In genomic region chrX:11137543-11138139, GRCh38 we compare ENCODE assay signal across 8 cellular contexts. TPM values are rescaled to one million over a fixed set of nuclear protein-coding genes. Genes with fewer than 3 reads are reported as not detected.
DNase-seq lines count a peak whose midpoint lies in the region; ATAC-seq, FAIRE-seq and TF ChIP-seq lines count a peak whose summit lies in the region.

No MANE protein-coding gene starts in this region.

- H3K9me3 Mint-ChIP-seq in CD8-positive, alpha-beta T cell: no peaks in the 10 kb centered on the region

- DNase-seq in CD8-positive, alpha-beta T cell: no peak
- peak; percentile 13 for DNase-seq in HCT116 (ENCODE audit: low read depth, low spot score)
- no peak for DNase-seq in kidney

- no peak overlapping the region for H3K4me2 ChIP-seq in HCT116 (ENCODE audit: low read length)

- ATAC-seq in CD8-positive, alpha-beta T cell: no peak
- ATAC-seq in HCT116 (no peak), GM19463 (IDR thresholded peaks at IDR 0.05; ENCODE audit: unreplicated experiment) (no peak), GM21576 (IDR thresholded peaks at IDR 0.05; ENCODE audit: unreplicated experiment) (no peak), HG03108 (IDR thresholded peaks at IDR 0.05; ENCODE audit: unreplicated experiment) (no peak), GM19035 (IDR thresholded peaks at IDR 0.05; ENCODE audit: unreplicated experiment) (no peak)

- H3K4me1 ChIP-seq in CD8-positive, alpha-beta T cell (ENCODE audit: insufficient read depth, low read length): no peaks in the 10 kb centered on the region
- H3K4me1 ChIP-seq in HCT116 (ENCODE audit: control insufficient read depth in 1 of 2, insufficient read depth in 2 of 2, low read length in 2 of 2) (no peaks in the 10 kb centered on the region), kidney (ENCODE audit: control insufficient read depth in 1 of 2, insufficient read depth in 1 of 2, low read depth in 1 of 2, low read length in 2 of 2) (no peaks in the 10 kb centered on the region)

- no peak overlapping the region for H3K4me3 ChIP-seq in CD8-positive, alpha-beta T cell (ENCODE audit: low read depth, low read length)
- H3K4me3 ChIP-seq in HCT116 (replicated peaks in 1 of 2; ENCODE audit: low read depth in 1 of 2, low read length in 2 of 2) (no peak overlapping the region), WI38 (ENCODE audit: low read depth, low read length) (no peak overlapping the region), kidney (ENCODE audit: low read length in 2 of 2) (no peak overlapping the region)

- peaks cover 2% of the 10 kb centered on the region for H3K27me3 ChIP-seq in CD8-positive, alpha-beta T cell (ENCODE audit: insufficient read depth, low read length)
- no peaks in the 10 kb centered on the region for H3K27me3 ChIP-seq in HCT116 (ENCODE audit: insufficient read depth, low read length)

- intact Hi-C loops in CD8-positive, alpha-beta T cell (cut with DNase I, micrococcal nuclease): loop anchor here in 1 of 2 experiments (1.0 to 10.0 kb wide), 2 partner anchors 948 to 1153 kb away; no protein-coding TSS in a partner anchor
- intact Hi-C loops in HCT116 (cut with micrococcal nuclease) (loop anchor here (1.0 to 10.0 kb wide), 2 partner anchors 493 to 948 kb away; no protein-coding TSS in a partner anchor), kidney (cut with DNase I) (loop anchor here (10.0 kb wide), 1 partner anchor 953 kb away; no protein-coding TSS in a partner anchor)

- H4K20me1 ChIP-seq in HCT116 (ENCODE audit: insufficient read depth): no peaks in the 10 kb centered on the region

- POLR2A ChIA-PET in CD8-positive, alpha-beta T cell (lab: Charles Lee): no interaction called here
- POLR2A ChIA-PET in HCT116 (lab: Charles Lee): no interaction called here

- no peaks in the 10 kb centered on the region for H3K9me3 ChIP-seq in CD8-positive, alpha-beta T cell (ENCODE audit: low read length)
- H3K9me3 ChIP-seq in HCT116 (ENCODE audit: control insufficient read depth in 1 of 2, insufficient read depth in 1 of 2, low read depth in 1 of 2, low read length in 2 of 2) (no peaks in the 10 kb centered on the region), kidney (ENCODE audit: control insufficient read depth in 1 of 2, low read length in 2 of 2) (no peaks in the 10 kb centered on the region)

- H3K9ac ChIP-seq in HCT116 (ENCODE audit: low read length) (no peak overlapping the region), kidney (ENCODE audit: low read length in 2 of 2) (no peak overlapping the region)

- peak overlapping the region; percentile 9 for H2AFZ ChIP-seq in HCT116 (ENCODE audit: low read depth, low read length, poor library complexity, severe bottlenecking)

- FAIRE-seq in kidney (lab: Jason Lieb, UNC): peak; percentile 98

- H3K36me3 ChIP-seq in CD8-positive, alpha-beta T cell (ENCODE audit: insufficient read depth, low read length): no peaks in the 10 kb centered on the region
- no peaks in the 10 kb centered on the region for H3K36me3 ChIP-seq in HCT116 (ENCODE audit: control insufficient read depth in 1 of 2, insufficient read depth in 2 of 2, low read length in 2 of 2)
- no peaks in the 10 kb centered on the region for H3K36me3 ChIP-seq in kidney (ENCODE audit: control insufficient read depth in 1 of 2, insufficient read depth in 2 of 2, low read length in 2 of 2)

- H3K27ac ChIP-seq in CD8-positive, alpha-beta T cell (ENCODE audit: low read depth, low read length): no peak overlapping the region
- no peak overlapping the region for H3K27ac ChIP-seq in HCT116 (ENCODE audit: low read depth, low read length)
- H3K27ac ChIP-seq in kidney (ENCODE audit: low read depth in 2 of 2, low read length in 2 of 2): no peak overlapping the region

- peaks cover 5% of the 10 kb centered on the region for H3K27me3 Mint-ChIP-seq in CD8-positive, alpha-beta T cell (ENCODE audit: low read depth)

- TF ChIP-seq POLR2A in HCT116 (IDR thresholded peaks at IDR 0.05; ENCODE audit: borderline replicate concordance, extremely low read depth, insufficient read depth, insufficient read length): no peak

- no peak overlapping the region for H3K27ac Mint-ChIP-seq in CD8-positive, alpha-beta T cell

- no peaks in the 10 kb centered on the region for H3K79me2 ChIP-seq in HCT116 (ENCODE audit: insufficient read depth, low read length)

- TF ChIP-seq CTCF in CD8-positive, alpha-beta T cell (IDR thresholded peaks at IDR 0.05): peak; percentile 65
- TF ChIP-seq CTCF in HCT116 (IDR thresholded peaks at IDR 0.05 in 2 of 3, conservative IDR thresholded peaks at IDR 0.05 in 1 of 3; ENCODE audit: borderline replicate concordance in 1 of 3, insufficient read depth in 1 of 3, low read depth in 2 of 3, low read length in 2 of 3): peak; percentile 29 to 48 (median 47); a peak in 4 of 6 replicates
- TF ChIP-seq CTCF in WI38 (IDR thresholded peaks at IDR 0.05; ENCODE audit: low read depth, low read length): peak; percentile 20; the same call in 1 of the 2 replicates
- TF ChIP-seq CTCF in kidney (IDR thresholded peaks at IDR 0.05; ENCODE audit: borderline replicate concordance, extremely low read depth, insufficient read depth): peak; percentile 36

- TF ChIP-seq RAD21 in HCT116 (IDR thresholded peaks at IDR 0.05; ENCODE audit: low read depth): peak; percentile 40

- RAD21 ChIA-PET in HCT116 (lab: Charles Lee; ENCODE audit: low non-redundant PET in 1 of 2, low total read pairs in 2 of 2, uncharacterized antibody in 2 of 2, unreplicated experiment in 2 of 2): no interaction called here

- H3K9me2 ChIP-seq in HCT116 (ENCODE audit: insufficient read depth): no peaks in the 10 kb centered on the region

- H3K4me1 Mint-ChIP-seq in CD8-positive, alpha-beta T cell (ENCODE audit: low read depth): no peaks in the 10 kb centered on the region

- H3K36me3 Mint-ChIP-seq in CD8-positive, alpha-beta T cell: no peaks in the 10 kb centered on the region

- no TSS peak for BruUV-seq in HCT116 (replicated peaks; lab: Mats Ljungman, UMichigan)

- no peak overlapping the region for H3K4me3 Mint-ChIP-seq in CD8-positive, alpha-beta T cell

- CTCF ChIA-PET in CD8-positive, alpha-beta T cell (lab: Charles Lee): interaction anchor here (0.6 to 3.6 kb wide), 7 partner anchors 11 to 950 kb away, joined by 3 to 31 read pairs (median 3); no protein-coding TSS in a partner anchor
- CTCF ChIA-PET in HCT116 (lab: Charles Lee): interaction anchor here (1.2 to 2.0 kb wide), 2 partner anchors 947 kb away, joined by 3 to 21 read pairs; no protein-coding TSS in a partner anchor

TF ChIP-seq in HCT116, 20 proteins besides CTCF, POLR2A, EP300 and RAD21:
- TF ChIP-seq ATF3 (IDR thresholded peaks at IDR 0.05) (no peak), CEBPB (IDR thresholded peaks at IDR 0.05; ENCODE audit: low read depth) (no peak), TCF7L2 (IDR thresholded peaks at IDR 0.05; ENCODE audit: borderline replicate concordance, extremely low read depth, insufficient read depth, insufficient read length) (no peak), FOSL1 (IDR thresholded peaks at IDR 0.05; ENCODE audit: low read depth) (no peak), SRF (IDR thresholded peaks at IDR 0.05; ENCODE audit: low read depth) (no peak), YY1 (IDR thresholded peaks at IDR 0.05; ENCODE audit: extremely low read depth, insufficient replicate concordance, low read depth, low read length) (no peak), JUND (IDR thresholded peaks at IDR 0.05) (no peak), SIN3A (IDR thresholded peaks at IDR 0.05; ENCODE audit: low read depth) (no peak), ZNF274 (IDR thresholded peaks at IDR 0.05; ENCODE audit: low read depth, low read length) (no peak), EZH2phosphoT487 (IDR thresholded peaks at IDR 0.05; ENCODE audit: borderline replicate concordance) (no peak), ZFX (IDR thresholded peaks at IDR 0.05) (no peak)

RNA-seq across cellular contexts. Expression of gene HCCS, which starts 26.5 kb away (rescaled TPM):
- total RNA-seq in CD8-positive, alpha-beta T cell: 1 to 10 TPM; 8.3 to 9.1 TPM
- total RNA-seq in HCT116 (2021; ENCODE audit: unreplicated experiment) (28.2 TPM), kidney (23.4 TPM)
- 17.3 and 23.9 TPM in 2 replicates for polyA plus RNA-seq in HCT116 (2012)
- polyA plus RNA-seq in kidney (ENCODE audit: insufficient read depth, low read depth, low replicate concordance): 26.4 TPM
